20 cellular contexts compared by ENCODE assay signal in the genomic region with DNA sequence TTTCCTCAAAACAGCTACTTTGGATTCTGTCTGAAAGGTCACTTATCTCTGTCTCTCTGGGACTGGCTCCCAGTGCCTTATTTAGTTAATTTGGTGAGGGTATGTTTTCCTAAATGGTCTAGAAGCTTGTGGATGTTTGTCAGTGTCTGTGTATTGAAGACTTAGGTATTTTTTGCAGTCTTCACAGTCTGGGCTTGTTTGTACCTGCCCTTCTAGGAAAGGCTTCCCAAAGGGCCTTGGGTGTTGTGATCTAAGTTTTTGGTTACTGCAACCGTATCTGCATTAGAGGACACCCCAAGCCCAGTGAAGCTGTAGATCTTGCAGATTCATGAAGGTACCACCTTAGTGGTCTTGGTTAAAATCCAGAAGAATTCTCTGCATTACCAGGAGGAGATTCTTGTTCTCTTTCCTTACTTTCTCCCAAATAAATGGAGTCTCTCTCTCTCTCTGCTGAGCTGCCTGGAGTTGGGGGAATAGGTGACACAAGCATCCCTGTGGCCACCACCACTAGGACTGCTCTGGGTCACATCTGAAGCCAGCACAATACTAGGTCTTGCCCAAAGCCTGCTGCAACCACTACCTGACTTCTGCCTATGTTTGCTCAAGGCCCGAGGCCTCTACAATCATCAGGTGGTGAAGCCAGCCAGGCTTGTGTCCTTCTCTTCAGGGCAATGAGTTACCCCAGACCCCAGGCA.
"Had no signal": no experiment of that assay in that cellular context is flagged by ENCODE, and none has a peak within 500 bp of the region (broad histone marks: within the 10 kb centered on the region; RNA-seq: fewer than 3 reads in every experiment).

No MANE protein-coding gene starts in this region.

- H3K4me3 Mint-ChIP-seq: naive thymus-derived CD8-positive, alpha-beta T cell; neural crest cell had no signal

- H3K4me1 ChIP-seq: esophagus squamous epithelium, sigmoid colon, suprapubic skin, thyroid gland, upper lobe of left lung, uterus had no signal

- H3K27ac ChIP-seq: esophagus squamous epithelium, sigmoid colon, skin epidermis, suprapubic skin, thyroid gland, upper lobe of left lung, uterus had no signal

- H3K36me3 ChIP-seq: esophagus squamous epithelium, sigmoid colon, suprapubic skin, thyroid gland, upper lobe of left lung, uterus had no signal

- ATAC-seq: mucosa of descending colon; naive thymus-derived CD8-positive, alpha-beta T cell had no signal

- H3K4me1 Mint-ChIP-seq: neural crest cell had no signal

- DNase-seq: central memory CD4-positive, alpha-beta T cell; effector memory CD4-positive, alpha-beta T cell; esophagus squamous epithelium; foreskin fibroblast; head of caudate nucleus; hippocampal formation; kidney glomerular epithelial cell; mucosa of descending colon; naive thymus-derived CD8-positive, alpha-beta T cell; occipital lobe; sigmoid colon; stimulated activated CD4-positive, alpha-beta T cell treated with anti-CD3 and anti-CD28 coated beads, Interleukin-2, amount 100 ng/mL, for 24 hours; stimulated activated CD4-positive, alpha-beta T cell treated with anti-CD3 and anti-CD28 coated beads, Interleukin-4, amount 100 ng/mL, for 4 hours; stimulated activated naive CD4-positive, alpha-beta T cell; thyroid gland; upper lobe of left lung; uterus had no signal

- H3K9me3 ChIP-seq: esophagus squamous epithelium, mucosa of descending colon, sigmoid colon, suprapubic skin, thyroid gland, upper lobe of left lung, uterus had no signal

- H3K9me3 Mint-ChIP-seq: naive thymus-derived CD8-positive, alpha-beta T cell; neural crest cell had no signal

- H3K27me3 ChIP-seq: esophagus squamous epithelium, sigmoid colon, suprapubic skin, thyroid gland, upper lobe of left lung, uterus had no signal

- H3K4me3 ChIP-seq: esophagus squamous epithelium, mucosa of descending colon, sigmoid colon, skin epidermis, suprapubic skin, thyroid gland, upper lobe of left lung, uterus had no signal
